18 cellular contexts compared by ENCODE assay signal in genomic region chr4:169770411-169770810, GRCh38. TPM values are rescaled to one million over a fixed set of nuclear protein-coding genes. Genes with fewer than 3 reads are reported as not detected.
DNase-seq lines count a peak whose midpoint lies in the region; ATAC-seq, FAIRE-seq and TF ChIP-seq lines count a peak whose summit lies in the region.
"Had no signal": no experiment of that assay in that cellular context is flagged by ENCODE, and none has a peak within 500 bp of the region (broad histone marks: within the 10 kb centered on the region; RNA-seq: fewer than 3 reads in every experiment).

No MANE protein-coding gene starts in this region.

- intact Hi-C loops in heart right ventricle (cut with DNase I) = no loop called here
- intact Hi-C loops in Right ventricle myocardium inferior (cut with DNase I) = no loop called here

- ATAC-seq in heart right ventricle (peak in 5 of 8 donors; percentile 19 to 77 (median 58)), Right ventricle myocardium inferior (no peak)
- no peak for ATAC-seq in naive thymus-derived CD8-positive, alpha-beta T cell
- ATAC-seq: PC-3 had no signal

- H3K4me3 Mint-ChIP-seq in naive thymus-derived CD8-positive, alpha-beta T cell = no peak overlapping the region

- TF ChIP-seq CTCF in heart right ventricle (IDR thresholded peaks at IDR 0.05) = no peak

- peaks cover 0 to under 1% (median 0%) of the 10 kb centered on the region in 9 donors for H3K9me3 Mint-ChIP-seq in naive thymus-derived CD8-positive, alpha-beta T cell

- H3K27me3 ChIP-seq in heart right ventricle (peaks cover 0 to 14% (median 13%) of the 10 kb centered on the region in 7 donors), subcutaneous abdominal adipose tissue (ENCODE audit: control insufficient read depth in 5 of 5, insufficient read depth in 4 of 5, low read length in 5 of 5) (peaks cover 9 to 13% (median 10%) of the 10 kb centered on the region in 5 donors)

- POLR2A ChIA-PET in naive thymus-derived CD8-positive, alpha-beta T cell (lab: Charles Lee) = no interaction called here

- no peak overlapping the region for H3K27ac Mint-ChIP-seq in naive thymus-derived CD8-positive, alpha-beta T cell

- H3K4me1 ChIP-seq in heart right ventricle (peaks cover 0 to 20% (median 4%) of the 10 kb centered on the region in 9 donors), subcutaneous abdominal adipose tissue (ENCODE audit: control insufficient read depth in 5 of 5, insufficient read depth in 5 of 5, low read length in 5 of 5) (peaks cover 0 to 12% (median 9%) of the 10 kb centered on the region in 5 donors)

- no peak for DNase-seq in heart right ventricle
- no peak for DNase-seq in Right ventricle myocardium inferior (ENCODE audit: missing footprints)
- peak; percentile 17 for DNase-seq in left kidney (ENCODE audit: low read depth, low spot score)
- DNase-seq in DMS153 treated with DMSO at 0.1 percent for 48 hours (lab: John Stamatoyannopoulos, UW; ENCODE audit: unreplicated experiment) = no peak
- DNase-seq in caudate nucleus (lab: John Stamatoyannopoulos, UW) = no peak
- no peak for DNase-seq in naive thymus-derived CD8-positive, alpha-beta T cell
- DNase-seq: 8988T, C1 segment of cervical spinal cord, DND-41, NCI-H2029 treated with DMSO at 0.1 percent for 48 hours, NCI-H2171 treated with DMSO at 0.1 percent for 48 hours, NCI-H446 treated with DMSO at 0.1 percent for 48 hours, NCI-H748 treated with DMSO at 0.1 percent for 48 hours, PC-3 had no signal

- H3K4me1 Mint-ChIP-seq in naive thymus-derived CD8-positive, alpha-beta T cell = peaks cover 0 to 13% (median 5%) of the 10 kb centered on the region in 4 donors

- peak; percentile 99 for FAIRE-seq in endometrium (lab: Jason Lieb, UNC)
- FAIRE-seq: G401.6 had no signal

- H3K27ac ChIP-seq in heart right ventricle = peak overlapping the region in 2 of 10 donors; percentile 15 to 65
- peak overlapping the region; percentile 1 for H3K27ac ChIP-seq in subcutaneous abdominal adipose tissue (ENCODE audit: low read depth, low read length)
- H3K27ac ChIP-seq in caudate nucleus (ENCODE audit: low read depth, low read length) = no peak overlapping the region
- H3K27ac ChIP-seq: RWPE1 had no signal

- no peak overlapping the region for H3K4me3 ChIP-seq in heart right ventricle
- no peak overlapping the region for H3K4me3 ChIP-seq in subcutaneous abdominal adipose tissue (ENCODE audit: low read depth in 1 of 5, low read length in 5 of 5)

- peaks cover 0 to 5% (median 0%) of the 10 kb centered on the region in 11 donors for H3K9me3 ChIP-seq in heart right ventricle
- no peaks in the 10 kb centered on the region for H3K9me3 ChIP-seq in subcutaneous abdominal adipose tissue (ENCODE audit: control insufficient read depth in 5 of 5, low read length in 5 of 5)

- H3K36me3 ChIP-seq in heart right ventricle = no peaks in the 10 kb centered on the region
- no peaks in the 10 kb centered on the region for H3K36me3 ChIP-seq in subcutaneous abdominal adipose tissue (ENCODE audit: control insufficient read depth in 5 of 5, insufficient read depth in 5 of 5, low read length in 5 of 5)

- H3K36me3 Mint-ChIP-seq in naive thymus-derived CD8-positive, alpha-beta T cell = no peaks in the 10 kb centered on the region

- no peak overlapping the region for H3K9ac ChIP-seq in subcutaneous abdominal adipose tissue (ENCODE audit: low read length in 5 of 5)

- H3K27me3 Mint-ChIP-seq in naive thymus-derived CD8-positive, alpha-beta T cell = peaks cover 4 to 14% (median 9%) of the 10 kb centered on the region in 5 donors

RNA-seq across cellular contexts. Expression of gene HPF1, which starts 12.7 kb away (rescaled TPM):
- total RNA-seq in heart right ventricle (10 to 100 TPM; 15.4 to 18.6 (median 17.7) TPM), Right ventricle myocardium inferior (18.4 TPM)
- 10 to 100 TPM; 20.9 to 29.1 TPM for polyA plus RNA-seq in heart right ventricle
- total RNA-seq in naive thymus-derived CD8-positive, alpha-beta T cell = 10 to 100 TPM; 14.9 to 17.9 TPM
- polyA plus RNA-seq in naive thymus-derived CD8-positive, alpha-beta T cell = 10 to 100 TPM; 30.9 to 56.7 (median 36.9) TPM

Comparison
In these comparisons a context has a peak if more than half of its experiments do, and no peak if none do; other contexts are left out.
1. ATAC-seq: peak in heart right ventricle (5 of 8); none in Right ventricle myocardium inferior (single experiment) and naive thymus-derived CD8-positive, alpha-beta T cell (0 of 2).